ENCODE assay signal across 8 cellular contexts in genomic region chr3:31532587-31533168, GRCh38. TPM values are rescaled to one million over a fixed set of nuclear protein-coding genes. Genes with fewer than 3 reads are reported as not detected.
DNase-seq lines count a peak whose midpoint lies in the region; ATAC-seq lines count a peak whose summit lies in the region.

STT3B (plus strand) TSS chr3:31532925; CDS start chr3:31532999, 74 bp downstream.

- H3K27me3 Mint-ChIP-seq in activated T-cell treated with anti-CD3 and anti-CD28 coated beads, Interleukin-2, amount 50 U/mL, for 4 hours (ENCODE audit: low read depth) = no peaks in the 10 kb centered on the region
- no peaks in the 10 kb centered on the region for H3K27me3 Mint-ChIP-seq in natural killer cell treated with Interleukin-12 subunit alpha and Interleukin-12 subunit beta and Interleukin-15 and Interleukin-18, amount 100 ng/mL, for 72 hours
- H3K27me3 Mint-ChIP-seq in stimulated activated naive CD8-positive, alpha-beta T cell treated with anti-CD3 and anti-CD28 coated beads, Interleukin-15, Interleukin-2, amounts not matched to agents 100 ng/mL and 50 ng/mL, for 24 hours = no peaks in the 10 kb centered on the region

- DNase-seq in NOMO-1 treated with dmso at 0.1 percent for 144 hours (lab: John Stamatoyannopoulos, UW; ENCODE audit: unreplicated experiment) (peak; percentile 86), fibroblast of gingiva (ENCODE audit: low read depth) (peak; percentile 85)
- DNase-seq in activated T-cell treated with anti-CD3 and anti-CD28 coated beads, Interleukin-2, amount 50 U/mL, for 4 hours = peak; percentile 81
- peak; percentile 89 for DNase-seq in natural killer cell treated with Interleukin-12 subunit alpha and Interleukin-12 subunit beta and Interleukin-15 and Interleukin-18, amount 100 ng/mL, for 72 hours (ENCODE audit: low spot score)

- no peaks in the 10 kb centered on the region for H3K27me3 ChIP-seq in BLaER1 treated with 17β-estradiol and CSF1 and Interleukin-3, amounts not matched to agents 10 nM and 100 nM

- peak within 1 kb of the TSS; percentile 95 to 100 (median 98) for H3K9ac ChIP-seq in BLaER1 treated with 17β-estradiol and CSF1 and Interleukin-3, amounts not matched to agents 10 nM and 100 nM

- peaks cover 3% of the 10 kb centered on the region for H3K36me3 Mint-ChIP-seq in activated T-cell treated with anti-CD3 and anti-CD28 coated beads, Interleukin-2, amount 50 U/mL, for 4 hours (ENCODE audit: insufficient read depth)
- no peaks in the 10 kb centered on the region for H3K36me3 Mint-ChIP-seq in natural killer cell treated with Interleukin-12 subunit alpha and Interleukin-12 subunit beta and Interleukin-15 and Interleukin-18, amount 100 ng/mL, for 72 hours
- H3K36me3 Mint-ChIP-seq in stimulated activated naive CD8-positive, alpha-beta T cell treated with anti-CD3 and anti-CD28 coated beads, Interleukin-15, Interleukin-2, amounts not matched to agents 100 ng/mL and 50 ng/mL, for 24 hours (ENCODE audit: low read depth) = peaks cover 12% of the 10 kb centered on the region

- peak within 1 kb of the TSS in 1 of 2 donors; percentile 96 for H3K27ac Mint-ChIP-seq in natural killer cell treated with Interleukin-12 subunit alpha and Interleukin-12 subunit beta and Interleukin-15 and Interleukin-18, amount 100 ng/mL, for 72 hours
- H3K27ac Mint-ChIP-seq in stimulated activated naive CD8-positive, alpha-beta T cell treated with anti-CD3 and anti-CD28 coated beads, Interleukin-15, Interleukin-2, amounts not matched to agents 100 ng/mL and 50 ng/mL, for 24 hours = peak within 1 kb of the TSS; percentile 97

- H3K4me3 Mint-ChIP-seq in activated T-cell treated with anti-CD3 and anti-CD28 coated beads, Interleukin-2, amount 50 U/mL, for 4 hours = peak within 1 kb of the TSS; percentile 93
- H3K4me3 Mint-ChIP-seq in natural killer cell treated with Interleukin-12 subunit alpha and Interleukin-12 subunit beta and Interleukin-15 and Interleukin-18, amount 100 ng/mL, for 72 hours = peak within 1 kb of the TSS; percentile 98
- H3K4me3 Mint-ChIP-seq in stimulated activated naive CD8-positive, alpha-beta T cell treated with anti-CD3 and anti-CD28 coated beads, Interleukin-15, Interleukin-2, amounts not matched to agents 100 ng/mL and 50 ng/mL, for 24 hours = peak within 1 kb of the TSS; percentile 95

- peaks cover 41 to 49% (median 45%) of the 10 kb centered on the region in 11 experiments; a peak in 21 of 22 replicates for H4K20me1 ChIP-seq in BLaER1 treated with 17β-estradiol and CSF1 and Interleukin-3, amounts not matched to agents 10 nM and 100 nM

- H3K4me1 Mint-ChIP-seq in activated T-cell treated with anti-CD3 and anti-CD28 coated beads, Interleukin-2, amount 50 U/mL, for 4 hours (ENCODE audit: low read depth) = peaks cover 32% of the 10 kb centered on the region
- H3K4me1 Mint-ChIP-seq in natural killer cell treated with Interleukin-12 subunit alpha and Interleukin-12 subunit beta and Interleukin-15 and Interleukin-18, amount 100 ng/mL, for 72 hours (ENCODE audit: low read depth in 2 of 2) = peaks cover 21 to 30% of the 10 kb centered on the region in 2 donors
- peaks cover 35% of the 10 kb centered on the region for H3K4me1 Mint-ChIP-seq in stimulated activated naive CD8-positive, alpha-beta T cell treated with anti-CD3 and anti-CD28 coated beads, Interleukin-15, Interleukin-2, amounts not matched to agents 100 ng/mL and 50 ng/mL, for 24 hours (ENCODE audit: low read depth)

- H3K9me3 Mint-ChIP-seq in activated T-cell treated with anti-CD3 and anti-CD28 coated beads, Interleukin-2, amount 50 U/mL, for 4 hours = no peaks in the 10 kb centered on the region
- no peaks in the 10 kb centered on the region for H3K9me3 Mint-ChIP-seq in natural killer cell treated with Interleukin-12 subunit alpha and Interleukin-12 subunit beta and Interleukin-15 and Interleukin-18, amount 100 ng/mL, for 72 hours
- no peaks in the 10 kb centered on the region for H3K9me3 Mint-ChIP-seq in stimulated activated naive CD8-positive, alpha-beta T cell treated with anti-CD3 and anti-CD28 coated beads, Interleukin-15, Interleukin-2, amounts not matched to agents 100 ng/mL and 50 ng/mL, for 24 hours

- H3K4me2 ChIP-seq in BLaER1 treated with 17β-estradiol and CSF1 and Interleukin-3, amounts not matched to agents 10 nM and 100 nM = peak within 1 kb of the TSS; percentile 76 to 97 (median 89)

- H3K4me1 ChIP-seq in BLaER1 treated with 17β-estradiol and CSF1 and Interleukin-3, amounts not matched to agents 10 nM and 100 nM = peaks cover 22 to 51% (median 38%) of the 10 kb centered on the region in 10 experiments

- ATAC-seq in GM19025 (IDR thresholded peaks at IDR 0.05; ENCODE audit: low read depth, unreplicated experiment) (peak; percentile 50), HG03175 (IDR thresholded peaks at IDR 0.05; ENCODE audit: unreplicated experiment) (peak; percentile 50)
- ATAC-seq in activated T-cell treated with anti-CD3 and anti-CD28 coated beads, Interleukin-2, amount 50 U/mL, for 4 hours = peak; percentile 53 to 61
- peak; percentile 76 to 80 for ATAC-seq in natural killer cell treated with Interleukin-12 subunit alpha and Interleukin-12 subunit beta and Interleukin-15 and Interleukin-18, amount 100 ng/mL, for 72 hours

- peak within 1 kb of the TSS; percentile 86 to 99 (median 98) for H3K4me3 ChIP-seq in BLaER1 treated with 17β-estradiol and CSF1 and Interleukin-3, amounts not matched to agents 10 nM and 100 nM

- H3K9me3 ChIP-seq in BLaER1 treated with 17β-estradiol and CSF1 and Interleukin-3, amounts not matched to agents 10 nM and 100 nM (replicated peaks in 1 of 11) = peaks cover 0 to 3% (median 0%) of the 10 kb centered on the region in 11 experiments; a peak in 4 of 22 replicates

- peak within 1 kb of the TSS; percentile 91 to 99 (median 97) for H3K27ac ChIP-seq in BLaER1 treated with 17β-estradiol and CSF1 and Interleukin-3, amounts not matched to agents 10 nM and 100 nM

- H3K36me3 ChIP-seq in BLaER1 treated with 17β-estradiol and CSF1 and Interleukin-3, amounts not matched to agents 10 nM and 100 nM = peaks cover 0 to 14% (median 9%) of the 10 kb centered on the region in 11 experiments; a peak in 10 of 22 replicates

RNA-seq across cellular contexts. Expression of gene STT3B, which starts in this region (rescaled TPM):
- 100 to 1,000 TPM in 2 of 3 donors, 10 to 100 TPM in 1; 97.2 to 113 (median 104) TPM for total RNA-seq in activated T-cell treated with anti-CD3 and anti-CD28 coated beads, Interleukin-2, amount 50 U/mL, for 4 hours
- 100 to 1,000 TPM; 131 to 160 TPM for total RNA-seq in natural killer cell treated with Interleukin-12 subunit alpha and Interleukin-12 subunit beta and Interleukin-15 and Interleukin-18, amount 100 ng/mL, for 72 hours

Comparison
In these comparisons a context has a peak if more than half of its experiments do, and no peak if none do; other contexts are left out.
1. Peak in every context shown above with its lines: DNase-seq, ATAC-seq, H3K4me3 ChIP-seq and H3K27ac ChIP-seq.